12 cellular contexts compared by ENCODE assay signal in genomic region chr5:83377131-83377865, GRCh38.
DNase-seq lines count a peak whose midpoint lies in the region; ATAC-seq and TF ChIP-seq lines count a peak whose summit lies in the region.
"Had no signal": no experiment of that assay in that cellular context is flagged by ENCODE, and none has a peak within 500 bp of the region (broad histone marks: within the 10 kb centered on the region; RNA-seq: fewer than 3 reads in every experiment).

No MANE protein-coding gene starts in this region.

- H3K4me3 ChIP-seq in ACC112 (ENCODE audit: low read depth, low read length) (peak overlapping the region; percentile 4; the same call in 1 of the 2 replicates), mammary epithelial cell (replicated peaks in 1 of 3; ENCODE audit: insufficient read depth in 1 of 3, low read depth in 2 of 3, low read length in 3 of 3) (no peak overlapping the region)
- H3K4me3 ChIP-seq: lower lobe of right lung, upper lobe of left lung had no signal

- H3K4me2 ChIP-seq in mammary epithelial cell (ENCODE audit: insufficient read depth, low read depth, low read length), result no peak overlapping the region

- no peaks in the 10 kb centered on the region for H4K20me1 ChIP-seq in mammary epithelial cell (ENCODE audit: insufficient read depth, low read length)

- no TSS peak for BruUV-seq in mammary epithelial cell (replicated peaks; lab: Mats Ljungman, UMichigan)

- intact Hi-C loops in mammary epithelial cell (cut with micrococcal nuclease), result no loop called here

- ATAC-seq in GM18858 (IDR thresholded peaks at IDR 0.05; ENCODE audit: unreplicated experiment) (no peak), GM21576 (IDR thresholded peaks at IDR 0.05; ENCODE audit: unreplicated experiment) (no peak)

- no peak for TF ChIP-seq CTCF in mammary epithelial cell (conservative IDR thresholded peaks at IDR 0.05 in 1 of 2, IDR thresholded peaks at IDR 0.05 in 1 of 2; ENCODE audit: extremely low read depth in 1 of 2, insufficient read depth in 1 of 2, low read depth in 1 of 2, low read length in 2 of 2)

- peak; percentile 42 for DNase-seq in HT1080 (ENCODE audit: low read depth)
- DNase-seq in mammary epithelial cell, result peak; percentile 62
- DNase-seq in iris pigment epithelial cell (ENCODE audit: low read depth), result peak; percentile 41
- DNase-seq in putamen (ENCODE audit: low spot score), result no peak
- no peak for DNase-seq in central memory CD4-positive, alpha-beta T cell
- DNase-seq: lower lobe of right lung, MM.1S, retina, upper lobe of left lung had no signal

- in situ Hi-C loops in mammary epithelial cell (cut with MboI; ENCODE audit: low sequenced_read_pairs in 2 of 2), result no loop called here

- H3K79me2 ChIP-seq in ACC112 (ENCODE audit: control insufficient read depth, insufficient read depth, low read length, unreplicated experiment) (no peaks in the 10 kb centered on the region), mammary epithelial cell (ENCODE audit: insufficient read depth, low read length) (no peaks in the 10 kb centered on the region)

- 92% methylated on average over 3 of the region's 3 CpGs for WGBS in mammary epithelial cell (ENCODE audit: low coverage, missing lambda C conversion rate)

- dilution Hi-C loops in mammary epithelial cell (cut with HindIII; ENCODE audit: low sequenced_read_pairs), result no loop called here

- H3K27ac ChIP-seq in ACC112 (ENCODE audit: low read depth, low read length) (peak overlapping the region; percentile 90), mammary epithelial cell (ENCODE audit: insufficient read depth, low read depth, low read length) (no peak overlapping the region)
- H3K27ac ChIP-seq: lower lobe of right lung had no signal

- CTCF ChIA-PET in mammary epithelial cell (lab: Charles Lee; ENCODE audit: low non-redundant PET), result no interaction called here

- no peaks in the 10 kb centered on the region for H3K9me3 ChIP-seq in mammary epithelial cell (replicated peaks; ENCODE audit: insufficient read depth, low read length)
- H3K9me3 ChIP-seq: lower lobe of right lung, upper lobe of left lung had no signal

- peak overlapping the region; percentile 16 for H2AFZ ChIP-seq in ACC112 (ENCODE audit: low read length, unreplicated experiment)
- H2AFZ ChIP-seq in mammary epithelial cell (ENCODE audit: low read depth, low read length), result no peak overlapping the region

- H3K36me3 ChIP-seq in ACC112 (ENCODE audit: insufficient read depth, low read length) (no peaks in the 10 kb centered on the region), mammary epithelial cell (ENCODE audit: insufficient read depth, low read length) (no peaks in the 10 kb centered on the region)
- H3K36me3 ChIP-seq: lower lobe of right lung, upper lobe of left lung had no signal

- H3K4me1 ChIP-seq in ACC112 (ENCODE audit: control insufficient read depth, insufficient read depth, low read length, unreplicated experiment) (peaks cover 33% of the 10 kb centered on the region), mammary epithelial cell (ENCODE audit: insufficient read depth, low read length) (peaks cover 4% of the 10 kb centered on the region)
- H3K4me1 ChIP-seq: lower lobe of right lung, upper lobe of left lung had no signal

- H3K27me3 ChIP-seq in ACC112 (ENCODE audit: insufficient read depth, low read length), result no peaks in the 10 kb centered on the region
- no peaks in the 10 kb centered on the region for H3K27me3 ChIP-seq in mammary epithelial cell (ENCODE audit: insufficient read depth, low read length)
- H3K27me3 ChIP-seq: upper lobe of left lung had no signal

- no peak overlapping the region for H3K9ac ChIP-seq in mammary epithelial cell (ENCODE audit: insufficient read depth, low read length)

Comparison
In these comparisons a context has a peak if more than half of its experiments do, and no peak if none do; other contexts are left out.
1. DNase-seq: peak in HT1080 (single experiment), mammary epithelial cell (single experiment) and iris pigment epithelial cell (single experiment); none in putamen (single experiment) and central memory CD4-positive, alpha-beta T cell (single experiment).